22 cellular contexts compared by ENCODE assay signal in genomic region chr9:14671327-14671840, GRCh38. TPM values are rescaled to one million over a fixed set of nuclear protein-coding genes. Genes with fewer than 3 reads are reported as not detected.
DNase-seq lines count a peak whose midpoint lies in the region; ATAC-seq and TF ChIP-seq lines count a peak whose summit lies in the region.
"Had no signal": no experiment of that assay in that cellular context is flagged by ENCODE, and none has a peak within 500 bp of the region (broad histone marks: within the 10 kb centered on the region; RNA-seq: fewer than 3 reads in every experiment).

No MANE protein-coding gene starts in this region.

- TF ChIP-seq POLR2A in transverse colon (IDR thresholded peaks at IDR 0.05), result no peak

- no peaks in the 10 kb centered on the region for H3K9me3 Mint-ChIP-seq in activated CD4-positive, alpha-beta T cell treated with anti-CD3 and anti-CD28 coated beads, Interleukin-2, amount 10 ng/mL, durations not matched to agents 24 days and 14 days
- H3K9me3 Mint-ChIP-seq in activated T-helper 17 cell treated with anti-CD3 and anti-CD28 coated beads, Interleukin-2, amount 50 U/mL, for 72 hours, result no peaks in the 10 kb centered on the region
- H3K9me3 Mint-ChIP-seq: CD8-positive, alpha-beta T cell had no signal

- 74 to 87% methylated on average over 3 of the region's 3 CpGs for WGBS in transverse colon (ENCODE audit: low coverage in 1 of 2), 2 donors

- ATAC-seq in activated T-helper 17 cell treated with anti-CD3 and anti-CD28 coated beads, Interleukin-2, amount 50 U/mL, for 72 hours (replicated peaks), result peak; percentile 84
- no peak for ATAC-seq in GM21526 (IDR thresholded peaks at IDR 0.05; ENCODE audit: low FRiP score, unreplicated experiment)
- ATAC-seq: CD8-positive, alpha-beta T cell had no signal

- H3K4me1 ChIP-seq in A673 (ENCODE audit: insufficient read depth, low read length, poor library complexity, severe bottlenecking), result peaks cover 5% of the 10 kb centered on the region
- no peaks in the 10 kb centered on the region for H3K4me1 ChIP-seq in transverse colon

- no peaks in the 10 kb centered on the region for H3K27me3 Mint-ChIP-seq in activated CD4-positive, alpha-beta T cell treated with anti-CD3 and anti-CD28 coated beads, Interleukin-2, amount 10 ng/mL, durations not matched to agents 24 days and 14 days
- H3K27me3 Mint-ChIP-seq in activated T-helper 17 cell treated with anti-CD3 and anti-CD28 coated beads, Interleukin-2, amount 50 U/mL, for 72 hours, result no peaks in the 10 kb centered on the region

- H3K4me3 ChIP-seq in A673 (ENCODE audit: low read depth, low read length, poor library complexity, severe bottlenecking) (no peak overlapping the region), transverse colon (no peak overlapping the region)
- H3K4me3 ChIP-seq: BLaER1 treated with 17β-estradiol and CSF1 and Interleukin-3, amounts not matched to agents 10 nM and 100 nM had no signal

- intact Hi-C loops in activated CD4-positive, alpha-beta T cell treated with anti-CD3 and anti-CD28 coated beads, Interleukin-2, amount 10 ng/mL, durations not matched to agents 24 days and 14 days (cut with micrococcal nuclease), result loop anchor here (2.0 kb wide), 1 partner anchor 21 kb away; the partner anchor contains the start of gene ZDHHC21
- intact Hi-C loops in A673 (cut with micrococcal nuclease; ENCODE audit: unreplicated experiment), result no loop called here
- intact Hi-C loops in transverse colon (cut with DNase I; ENCODE audit: low total_unique reads), result no loop called here

- H3K4me3 Mint-ChIP-seq in activated CD4-positive, alpha-beta T cell treated with anti-CD3 and anti-CD28 coated beads, Interleukin-2, amount 10 ng/mL, durations not matched to agents 24 days and 14 days, result no peak overlapping the region
- peak overlapping the region; percentile 53 for H3K4me3 Mint-ChIP-seq in activated T-helper 17 cell treated with anti-CD3 and anti-CD28 coated beads, Interleukin-2, amount 50 U/mL, for 72 hours
- H3K4me3 Mint-ChIP-seq: CD8-positive, alpha-beta T cell had no signal

- no TSS peak for BruUV-seq in A673 (replicated peaks; lab: Mats Ljungman, UMichigan)

- H3K36me3 ChIP-seq in A673 (ENCODE audit: insufficient read depth, low read length, poor library complexity, severe bottlenecking) (peaks cover 18% of the 10 kb centered on the region), transverse colon (peaks cover 0 to 31% (median 2%) of the 10 kb centered on the region in 4 donors)

- CTCF ChIA-PET in A673 (lab: Charles Lee), result no interaction called here

- H3K4me1 Mint-ChIP-seq in activated CD4-positive, alpha-beta T cell treated with anti-CD3 and anti-CD28 coated beads, Interleukin-2, amount 10 ng/mL, durations not matched to agents 24 days and 14 days, result peaks cover 6% of the 10 kb centered on the region
- peaks cover 7% of the 10 kb centered on the region for H3K4me1 Mint-ChIP-seq in activated T-helper 17 cell treated with anti-CD3 and anti-CD28 coated beads, Interleukin-2, amount 50 U/mL, for 72 hours

- no peak for DNase-seq in activated CD4-positive, alpha-beta T cell treated with anti-CD3 and anti-CD28 coated beads, Interleukin-2, amount 10 ng/mL, durations not matched to agents 24 days and 14 days
- no peak for DNase-seq in activated CD4-positive, alpha-beta T cell treated with anti-CD3 and anti-CD28 coated beads for 48 hours
- DNase-seq in A673 (ENCODE audit: low spot score) (no peak), iris pigment epithelial cell (ENCODE audit: low read depth) (peak; percentile 53), transverse colon (no peak), islet precursor cell (no peak)
- DNase-seq: 8988T; CD8-positive, alpha-beta T cell; DMS79; H7; NCI-H1436; NCI-H1930; NCI-H524; NCI-H82; OCI-M1; RPMI8226; SHP77 treated with DMSO at 0.1 percent for 48 hours had no signal

- TF ChIP-seq EP300 in transverse colon (IDR thresholded peaks at IDR 0.05; ENCODE audit: low read depth), result no peak

- TF ChIP-seq CTCF in A673 (conservative IDR thresholded peaks at IDR 0.05; ENCODE audit: low read depth, low read length) (no peak), transverse colon (IDR thresholded peaks at IDR 0.05) (no peak)

- in situ Hi-C loops in transverse colon (cut with MboI; ENCODE audit: low pct_ligation_motif_present in 1 of 4, low pct_unique_long_range_greater_than_20kb in 1 of 4, low sequenced_read_pairs in 3 of 4), result no loop called here

- H3K27ac ChIP-seq in A673 (ENCODE audit: low read depth, low read length, poor library complexity, severe bottlenecking) (peak overlapping the region; percentile 12), transverse colon (no peak overlapping the region)
- H3K27ac ChIP-seq: BLaER1 treated with 17β-estradiol and CSF1 and Interleukin-3, amounts not matched to agents 10 nM and 100 nM had no signal

- POLR2A ChIA-PET in A673 (lab: Charles Lee; ENCODE audit: low non-redundant PET), result no interaction called here

- no peaks in the 10 kb centered on the region for H3K9me3 ChIP-seq in A673 (ENCODE audit: low read depth, low read length, poor library complexity, severe bottlenecking)
- no peaks in the 10 kb centered on the region for H3K9me3 ChIP-seq in transverse colon

- no peaks in the 10 kb centered on the region for H3K27me3 ChIP-seq in A673 (replicated peaks; ENCODE audit: insufficient read depth, low read depth, low read length, poor library complexity)
- H3K27me3 ChIP-seq in transverse colon, result no peaks in the 10 kb centered on the region
- H3K27me3 ChIP-seq: BLaER1 treated with 17β-estradiol and CSF1 and Interleukin-3, amounts not matched to agents 10 nM and 100 nM had no signal

- peak overlapping the region; percentile 48 for H3K27ac Mint-ChIP-seq in activated CD4-positive, alpha-beta T cell treated with anti-CD3 and anti-CD28 coated beads, Interleukin-2, amount 10 ng/mL, durations not matched to agents 24 days and 14 days
- H3K27ac Mint-ChIP-seq in activated T-helper 17 cell treated with anti-CD3 and anti-CD28 coated beads, Interleukin-2, amount 50 U/mL, for 72 hours, result peak overlapping the region; percentile 90
- H3K27ac Mint-ChIP-seq: CD8-positive, alpha-beta T cell had no signal

- peaks cover 17% of the 10 kb centered on the region for H3K36me3 Mint-ChIP-seq in activated CD4-positive, alpha-beta T cell treated with anti-CD3 and anti-CD28 coated beads, Interleukin-2, amount 10 ng/mL, durations not matched to agents 24 days and 14 days (ENCODE audit: low read depth)
- H3K36me3 Mint-ChIP-seq in activated T-helper 17 cell treated with anti-CD3 and anti-CD28 coated beads, Interleukin-2, amount 50 U/mL, for 72 hours (ENCODE audit: low read depth), result peaks cover 19% of the 10 kb centered on the region

RNA-seq across cellular contexts. Expression of gene ZDHHC21, which starts 21.8 kb away (rescaled TPM):
- 11.2 and 11.6 TPM in 2 replicates for total RNA-seq in activated CD4-positive, alpha-beta T cell treated with anti-CD3 and anti-CD28 coated beads, Interleukin-2, amount 10 ng/mL, durations not matched to agents 24 days and 14 days
- total RNA-seq in A673 (2021) (22.7 and 30.4 TPM in 2 replicates), transverse colon (10 to 100 TPM; 15.9 to 24.7 (median 21.4) TPM)
- 10 to 100 TPM in 1 of 2 donors, 1 to 10 TPM in 1; 6.6 to 11.2 TPM for total RNA-seq in activated T-helper 17 cell treated with anti-CD3 and anti-CD28 coated beads, Interleukin-2, amount 50 U/mL, for 72 hours

RNA-seq across cellular contexts. Expression of gene CER1, which starts 51.1 kb away (rescaled TPM):
- total RNA-seq in activated CD4-positive, alpha-beta T cell treated with anti-CD3 and anti-CD28 coated beads, Interleukin-2, amount 10 ng/mL, durations not matched to agents 24 days and 14 days, result not detected in 2 replicates
- total RNA-seq in A673 (2021) (27.7 and 28.8 TPM in 2 replicates), transverse colon (under 1 TPM in 1 of 4 donors, not detected in 3; 0.48 TPM)
- total RNA-seq in activated T-helper 17 cell treated with anti-CD3 and anti-CD28 coated beads, Interleukin-2, amount 50 U/mL, for 72 hours, result not detected
- total RNA-seq: CD8-positive, alpha-beta T cell; IMR-90; M059J had no signal

Comparison
In these comparisons a context has a peak if more than half of its experiments do, and no peak if none do; other contexts are left out.
1. RNA of gene CER1, which starts 51.1 kb away (total RNA-seq): 27.7 to 28.8 TPM in A673; not detected in activated CD4-positive, alpha-beta T cell treated with anti-CD3 and anti-CD28 coated beads, Interleukin-2, amount 10 ng/mL, durations not matched to agents 24 days and 14 days, not detected in activated T-helper 17 cell treated with anti-CD3 and anti-CD28 coated beads, Interleukin-2, amount 50 U/mL, for 72 hours and 0.48 TPM in transverse colon; every median in the first group is over 10 times any median in the second.